ENCODE assay signal across 11 cellular contexts in genomic region chr7:135678612-135679575, GRCh38. TPM values are rescaled to one million over a fixed set of nuclear protein-coding genes. Genes with fewer than 3 reads are reported as not detected.
A peak's percentile ranks its signal among the peaks of the same experiment; 100 is the strongest.
DNase-seq lines count a peak whose midpoint lies in the region; ATAC-seq, FAIRE-seq and TF ChIP-seq lines count a peak whose summit lies in the region.
"Had no signal": no experiment of that assay in that cellular context is flagged by ENCODE, and none has a peak within 500 bp of the region (broad histone marks: within the 10 kb centered on the region; RNA-seq: fewer than 3 reads in every experiment).

No MANE protein-coding gene starts in this region.

- no peak overlapping the region for H3K9ac ChIP-seq in kidney (ENCODE audit: low read length in 2 of 2)

- in situ Hi-C loops in ACHN (cut with HindIII; ENCODE audit: low pct_ligation_motif_present, low pct_unique_long_range_greater_than_20kb, low sequenced_read_pairs) (no loop called here), astrocyte of the spinal cord (cut with HindIII; ENCODE audit: low sequenced_read_pairs) (no loop called here)

- DNase-seq in ACHN, result peak; percentile 73
- DNase-seq in NCI-H1105 treated with DMSO at 0.1 percent for 48 hours (lab: John Stamatoyannopoulos, UW), result peak; percentile 90
- DNase-seq in astrocyte of the spinal cord (ENCODE audit: low read depth, low spot score), result peak; percentile 95
- no peak for DNase-seq in kidney
- no peak for DNase-seq in stimulated activated CD4-positive, alpha-beta T cell treated with anti-CD3 and anti-CD28 coated beads, Interleukin-15, amount 100 ng/mL, for 24 hours

- FAIRE-seq in kidney (lab: Jason Lieb, UNC), result peak; percentile 45

- TF ChIP-seq CTCF in astrocyte of the spinal cord (IDR thresholded peaks at IDR 0.05; ENCODE audit: low read depth, low read length) (no peak), kidney (IDR thresholded peaks at IDR 0.05; ENCODE audit: borderline replicate concordance, extremely low read depth, insufficient read depth) (no peak)

- H3K36me3 ChIP-seq in kidney (ENCODE audit: control insufficient read depth in 1 of 2, insufficient read depth in 2 of 2, low read length in 2 of 2), result peaks cover 2 to 5% of the 10 kb centered on the region in 2 donors

- no peak overlapping the region for H3K4me3 ChIP-seq in astrocyte of the spinal cord (ENCODE audit: low read depth, low read length)
- H3K4me3 ChIP-seq in kidney (ENCODE audit: low read length in 2 of 2), result no peak overlapping the region
- H3K4me3 ChIP-seq: upper lobe of left lung had no signal

- intact Hi-C loops in kidney (cut with DNase I), result no loop called here

- ATAC-seq in HG03378 (IDR thresholded peaks at IDR 0.05; ENCODE audit: unreplicated experiment) (no peak), HG03457 (IDR thresholded peaks at IDR 0.05; ENCODE audit: unreplicated experiment) (no peak), GM21515 (IDR thresholded peaks at IDR 0.05; ENCODE audit: unreplicated experiment) (no peak)
- ATAC-seq: natural killer cell treated with Interleukin-12 subunit alpha and Interleukin-12 subunit beta and Interleukin-15 and Interleukin-18, amount 100 ng/mL, for 72 hours had no signal

- peaks cover 0 to 2% of the 10 kb centered on the region in 2 donors for H3K4me1 ChIP-seq in kidney (ENCODE audit: control insufficient read depth in 1 of 2, insufficient read depth in 1 of 2, low read depth in 1 of 2, low read length in 2 of 2)

- H3K9me3 ChIP-seq in kidney (ENCODE audit: control insufficient read depth in 1 of 2, low read length in 2 of 2), result no peaks in the 10 kb centered on the region
- H3K9me3 ChIP-seq: upper lobe of left lung had no signal

- peak overlapping the region in 1 of 2 donors; percentile 37 for H3K27ac ChIP-seq in kidney (ENCODE audit: low read depth in 2 of 2, low read length in 2 of 2)

RNA-seq across cellular contexts. Expression of gene STMP1, which starts 16.6 kb away (rescaled TPM):
- 40.8 TPM for total RNA-seq in kidney
- 35.8 TPM for polyA plus RNA-seq in kidney (ENCODE audit: insufficient read depth, low read depth, low replicate concordance)

RNA-seq across cellular contexts. Expression of gene SLC13A4, which starts 49.1 kb away (rescaled TPM):
- not detected for total RNA-seq in kidney
- polyA plus RNA-seq in kidney (ENCODE audit: insufficient read depth, low read depth, low replicate concordance), result not detected
- total RNA-seq: activated CD8-positive, alpha-beta memory T cell treated with anti-CD3 and anti-CD28 coated beads for 36 hours; natural killer cell treated with Interleukin-12 subunit alpha and Interleukin-12 subunit beta and Interleukin-15 and Interleukin-18, amount 100 ng/mL, for 72 hours had no signal

Comparison
In these comparisons a context has a peak if more than half of its experiments do, and no peak if none do; other contexts are left out.
1. DNase-seq: peak in ACHN (single experiment), NCI-H1105 treated with DMSO at 0.1 percent for 48 hours (single experiment) and astrocyte of the spinal cord (single experiment); none in kidney (single experiment) and stimulated activated CD4-positive, alpha-beta T cell treated with anti-CD3 and anti-CD28 coated beads, Interleukin-15, amount 100 ng/mL, for 24 hours (single experiment).